ENCODE assay signal across 1 cellular context in the genomic region with DNA sequence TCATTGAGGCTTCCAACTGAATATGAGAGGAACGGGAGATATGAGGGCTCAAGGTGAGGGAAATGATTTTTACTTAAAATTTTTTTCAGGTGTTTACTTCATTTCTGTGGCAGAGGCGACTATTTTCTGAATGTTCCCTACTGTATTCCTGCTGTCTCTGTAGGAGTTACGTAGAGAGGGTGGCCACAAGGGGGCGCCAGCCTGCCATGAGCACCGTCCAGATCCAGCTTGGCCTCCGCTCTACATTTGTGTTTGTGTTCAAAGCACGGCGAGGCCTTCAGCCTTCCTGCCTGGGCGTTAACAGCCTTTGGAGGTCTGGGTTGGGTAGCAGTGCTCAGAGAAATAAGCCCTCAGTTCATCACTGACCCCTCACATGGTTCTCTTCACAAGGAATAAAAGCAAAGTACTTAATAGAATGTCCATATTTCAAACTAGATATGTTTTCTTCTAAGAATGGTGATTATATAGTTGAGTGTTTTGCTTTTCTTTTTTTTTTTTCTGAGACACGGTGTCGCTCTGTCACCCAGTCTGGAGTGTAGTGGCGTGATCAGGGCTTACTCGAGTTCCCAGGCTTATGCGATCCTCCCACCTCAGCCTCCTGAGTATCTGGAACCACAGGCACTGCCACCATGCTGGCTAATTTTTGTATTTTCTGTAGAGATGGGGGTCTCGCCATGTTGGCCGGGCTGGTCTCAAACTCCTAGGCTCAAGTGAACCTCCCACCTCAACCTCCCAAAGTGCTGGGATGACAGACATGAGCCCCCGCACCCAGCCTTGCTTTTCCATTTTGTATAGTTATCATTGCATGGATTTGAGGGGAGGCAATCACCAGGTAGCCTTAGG.
TF ChIP-seq lines count a peak whose summit lies in the region.

No MANE protein-coding gene starts in this region.

TF ChIP-seq in H1, 55 proteins besides CTCF, POLR2A, EP300 and RAD21:
- TF ChIP-seq JUND (IDR thresholded peaks at IDR 0.05; ENCODE audit: low read length) (no peak), CHD2 (IDR thresholded peaks at IDR 0.05; ENCODE audit: low read length) (no peak), CREB1 (IDR thresholded peaks at IDR 0.05) (peak; percentile 22; the same call in 1 of the 2 replicates), ASH2L (IDR thresholded peaks at IDR 0.05; ENCODE audit: low read length) (no peak)
- TF ChIP-seq, protein P1, sequence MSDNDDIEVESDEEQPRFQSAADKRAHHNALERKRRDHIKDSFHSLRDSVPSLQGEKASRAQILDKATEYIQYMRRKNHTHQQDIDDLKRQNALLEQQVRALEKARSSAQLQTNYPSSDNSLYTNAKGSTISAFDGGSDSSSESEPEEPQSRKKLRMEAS (IDR thresholded peaks at IDR 0.05) = peak; percentile 52; the same call in 1 of the 2 replicates
TF ChIP-seq in H1: peak in this region for 2.
